Comparison of ENCODE assay signal across 14 cellular contexts in the genomic region with DNA sequence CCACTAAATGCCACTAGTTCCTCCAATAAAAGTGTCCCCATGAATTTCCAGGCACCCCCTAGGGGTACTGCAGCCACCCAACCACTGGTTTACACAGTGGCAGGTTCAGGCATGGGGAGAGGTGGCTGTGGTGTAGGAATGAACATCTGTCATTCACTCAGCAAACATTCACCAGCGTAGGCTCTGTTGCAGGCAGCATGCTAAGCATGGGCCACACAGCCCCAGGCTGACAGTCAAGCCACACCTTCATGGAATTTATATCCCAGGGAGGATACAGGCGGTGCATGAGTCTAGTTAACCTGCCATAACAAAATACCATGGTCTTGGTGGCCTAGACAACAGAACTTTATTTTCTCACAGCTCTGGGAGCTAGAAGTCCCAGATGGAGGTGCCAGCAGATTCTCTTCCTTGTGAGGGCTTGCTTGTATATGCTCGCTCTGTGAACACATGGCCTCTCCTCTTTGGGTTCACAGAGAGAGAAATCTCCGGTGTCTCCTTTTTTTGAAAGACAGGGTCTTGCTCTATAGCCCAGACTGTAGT.
A peak's percentile ranks its signal among the peaks of the same experiment; 100 is the strongest.
DNase-seq lines count a peak whose midpoint lies in the region; TF ChIP-seq lines count a peak whose summit lies in the region.
"Had no signal": no experiment of that assay in that cellular context is flagged by ENCODE, and none has a peak within 500 bp of the region (broad histone marks: within the 10 kb centered on the region; RNA-seq: fewer than 3 reads in every experiment).

No MANE protein-coding gene starts in this region.

- no peak overlapping the region for H3K27ac ChIP-seq in left ventricle myocardium inferior (replicated peaks)
- peak overlapping the region; percentile 66 for H3K27ac ChIP-seq in C4-2B
- peak overlapping the region; percentile 74 for H3K27ac ChIP-seq in trophoblast cell (ENCODE audit: low read depth, low read length)

- H3K4me3 ChIP-seq in left ventricle myocardium inferior (no peak overlapping the region), trophoblast cell (ENCODE audit: low read depth, low read length) (no peak overlapping the region)

- H3K9me3 Mint-ChIP-seq in glutamatergic neuron (ENCODE audit: unreplicated experiment): peaks cover 8% of the 10 kb centered on the region
- H3K9me3 Mint-ChIP-seq in activated naive CD4-positive, alpha-beta T cell treated with anti-CD3 and anti-CD28 coated beads for 36 hours: no peaks in the 10 kb centered on the region

- intact Hi-C loops in cardiac septum (cut with DNase I): no loop called here
- intact Hi-C loops in left ventricle myocardium inferior (cut with micrococcal nuclease): no loop called here
- intact Hi-C loops in activated naive CD4-positive, alpha-beta T cell treated with anti-CD3 and anti-CD28 coated beads for 36 hours (cut with micrococcal nuclease): no loop called here

- H3K27me3 ChIP-seq in left ventricle myocardium inferior (ENCODE audit: low read depth): peaks cover 36% of the 10 kb centered on the region
- no peaks in the 10 kb centered on the region for H3K27me3 ChIP-seq in trophoblast cell (ENCODE audit: insufficient read depth, low read length)

- H3K4me1 ChIP-seq in left ventricle myocardium inferior (no peaks in the 10 kb centered on the region), trophoblast cell (ENCODE audit: control insufficient read depth in 1 of 2, insufficient read depth in 2 of 2, low read length in 2 of 2) (peaks cover 32 to 36% of the 10 kb centered on the region in 2 experiments)

- H3K9me3 ChIP-seq in left ventricle myocardium inferior (replicated peaks): peaks cover 13% of the 10 kb centered on the region
- H3K9me3 ChIP-seq in trophoblast cell (ENCODE audit: insufficient read depth, low read depth, low read length): peaks cover 4% of the 10 kb centered on the region

- peak; percentile 10 for DNase-seq in cardiac septum (ENCODE audit: low spot score)
- DNase-seq in left ventricle myocardium inferior: no peak
- DNase-seq in glutamatergic neuron: no peak
- DNase-seq in trophoblast cell: peak; percentile 94 to 97
- DNase-seq in activated CD4-positive, alpha-beta T cell treated with anti-CD3 and anti-CD28 coated beads for 48 hours: no peak
- no peak for DNase-seq in activated naive CD4-positive, alpha-beta T cell treated with anti-CD3 and anti-CD28 coated beads for 36 hours
- DNase-seq in DMS 273 treated with DMSO at 0.1 percent for 48 hours (lab: John Stamatoyannopoulos, UW): no peak
- DNase-seq: ACHN, DMS79 treated with DMSO at 0.1 percent for 48 hours, EL, GOT3, H9, IMR-90 had no signal

- H3K14ac ChIP-seq in trophoblast cell (ENCODE audit: low read length): no peak overlapping the region

- peak overlapping the region; percentile 53 for H2BK120ac ChIP-seq in trophoblast cell (ENCODE audit: insufficient read depth, low read length, poor library complexity)

- peak overlapping the region; percentile 13 for H3K27ac Mint-ChIP-seq in glutamatergic neuron (ENCODE audit: unreplicated experiment)
- H3K27ac Mint-ChIP-seq in activated naive CD4-positive, alpha-beta T cell treated with anti-CD3 and anti-CD28 coated beads for 36 hours: no peak overlapping the region

- H3K9ac ChIP-seq in trophoblast cell (ENCODE audit: low read length): no peak overlapping the region

- no peak overlapping the region for H3K23ac ChIP-seq in trophoblast cell (ENCODE audit: low read length)

- H3K27me3 Mint-ChIP-seq in glutamatergic neuron (ENCODE audit: unreplicated experiment): peaks cover 11% of the 10 kb centered on the region
- peaks cover 6% of the 10 kb centered on the region for H3K27me3 Mint-ChIP-seq in activated naive CD4-positive, alpha-beta T cell treated with anti-CD3 and anti-CD28 coated beads for 36 hours (ENCODE audit: low read depth)

- no CpG with 5 or more reads among the region's 4 CpGs for WGBS in trophoblast cell (ENCODE audit: extremely low coverage, insufficient coverage, insufficient read length)

- no peak overlapping the region for H3K4ac ChIP-seq in trophoblast cell (ENCODE audit: low read depth, low read length)

- peaks cover 18% of the 10 kb centered on the region for H3K79me1 ChIP-seq in trophoblast cell (ENCODE audit: low read length)

- no peak overlapping the region for H3K18ac ChIP-seq in trophoblast cell (ENCODE audit: low read length)

- H2AFZ ChIP-seq in trophoblast cell (ENCODE audit: insufficient read depth, low read length, poor library complexity): no peak overlapping the region

- no peak overlapping the region for H2AK5ac ChIP-seq in trophoblast cell (ENCODE audit: low read length)

- peaks cover 16% of the 10 kb centered on the region for H3K36me3 Mint-ChIP-seq in glutamatergic neuron (ENCODE audit: unreplicated experiment)
- H3K36me3 Mint-ChIP-seq in activated naive CD4-positive, alpha-beta T cell treated with anti-CD3 and anti-CD28 coated beads for 36 hours (ENCODE audit: low read depth): no peaks in the 10 kb centered on the region

- H3K4me1 Mint-ChIP-seq in glutamatergic neuron (ENCODE audit: low read depth, unreplicated experiment): peaks cover 29% of the 10 kb centered on the region
- H3K4me1 Mint-ChIP-seq in activated naive CD4-positive, alpha-beta T cell treated with anti-CD3 and anti-CD28 coated beads for 36 hours (ENCODE audit: low read depth): no peaks in the 10 kb centered on the region

- no peak for TF ChIP-seq CTCF in left ventricle myocardium inferior (IDR thresholded peaks at IDR 0.05; ENCODE audit: borderline replicate concordance)
- TF ChIP-seq CTCF in C4-2B (conservative IDR thresholded peaks at IDR 0.05): no peak
- TF ChIP-seq CTCF in glutamatergic neuron (IDR thresholded peaks at IDR 0.05; ENCODE audit: partially characterized antibody, unreplicated experiment): no peak

- peak overlapping the region; percentile 7 for H4K91ac ChIP-seq in trophoblast cell (ENCODE audit: low read depth, low read length)

- no peak overlapping the region for H4K8ac ChIP-seq in trophoblast cell (ENCODE audit: low read depth, low read length)

- peak overlapping the region; percentile 61 for H2BK5ac ChIP-seq in trophoblast cell (ENCODE audit: low read depth, low read length, poor library complexity)

- no peak overlapping the region for H3K4me2 ChIP-seq in trophoblast cell (ENCODE audit: low read length)

- H3K4me3 Mint-ChIP-seq in glutamatergic neuron (ENCODE audit: unreplicated experiment): no peak overlapping the region
- H3K4me3 Mint-ChIP-seq in activated naive CD4-positive, alpha-beta T cell treated with anti-CD3 and anti-CD28 coated beads for 36 hours: no peak overlapping the region
- H3K4me3 Mint-ChIP-seq: H9 had no signal

- H3K79me2 ChIP-seq in trophoblast cell (ENCODE audit: control insufficient read depth, insufficient read depth, low read length, poor library complexity): no peaks in the 10 kb centered on the region

- H3K36me3 ChIP-seq in left ventricle myocardium inferior (no peaks in the 10 kb centered on the region), trophoblast cell (ENCODE audit: control insufficient read depth in 1 of 2, insufficient read depth in 2 of 2, low read length in 2 of 2) (peaks cover 5 to 10% of the 10 kb centered on the region in 2 experiments)

- CTCF ChIA-PET in activated naive CD4-positive, alpha-beta T cell treated with anti-CD3 and anti-CD28 coated beads for 36 hours (lab: Charles Lee): no interaction called here

- no peak overlapping the region for H4K12ac ChIP-seq in trophoblast cell (ENCODE audit: low read depth, low read length)

- H2BK12ac ChIP-seq in trophoblast cell (ENCODE audit: low read length): no peak overlapping the region

Comparison
In these comparisons a context has a peak if more than half of its experiments do, and no peak if none do; other contexts are left out.
1. DNase-seq: peak in cardiac septum (single experiment) and trophoblast cell (2 of 2); none in left ventricle myocardium inferior (single experiment), glutamatergic neuron (single experiment), activated CD4-positive, alpha-beta T cell treated with anti-CD3 and anti-CD28 coated beads for 48 hours (single experiment), activated naive CD4-positive, alpha-beta T cell treated with anti-CD3 and anti-CD28 coated beads for 36 hours (single experiment) and DMS 273 treated with DMSO at 0.1 percent for 48 hours (single experiment).